ENCODE assay signal across 11 cellular contexts in genomic region chr4:125826801-125827200, GRCh38.
"Had no signal": no experiment of that assay in that cellular context is flagged by ENCODE, and none has a peak within 500 bp of the region (broad histone marks: within the 10 kb centered on the region; RNA-seq: fewer than 3 reads in every experiment).

No MANE protein-coding gene starts in this region.

- H3K4me3 ChIP-seq: gastrocnemius medialis had no signal

- H3K27me3 Mint-ChIP-seq: activated naive CD4-positive, alpha-beta T cell treated with anti-CD3 and anti-CD28 coated beads, Interleukin-2, amount 10 ng/mL, durations not matched to agents 7 days and 5 days; T-cell had no signal

- H3K36me3 ChIP-seq: gastrocnemius medialis had no signal

- H3K9me3 Mint-ChIP-seq: activated naive CD4-positive, alpha-beta T cell treated with anti-CD3 and anti-CD28 coated beads, Interleukin-2, amount 10 ng/mL, durations not matched to agents 7 days and 5 days had no signal

- H3K4me1 ChIP-seq: gastrocnemius medialis had no signal

- DNase-seq: activated CD4-positive, alpha-beta T cell treated with anti-CD3 and anti-CD28 coated beads, Interleukin-2, amount 50 U/mL, for 4 hours; activated CD4-positive, CD25-positive, alpha-beta regulatory T cell treated with anti-CD3 and anti-CD28 coated beads, Interleukin-2, amount 50 U/mL, for 72 hours; activated naive CD4-positive, alpha-beta T cell treated with anti-CD3 and anti-CD28 coated beads, Interleukin-2, amount 10 ng/mL, durations not matched to agents 7 days and 5 days; gastrocnemius medialis; islet precursor cell; retina; T-cell; T-helper 9 cell had no signal

- H3K4me1 Mint-ChIP-seq: activated naive CD4-positive, alpha-beta T cell treated with anti-CD3 and anti-CD28 coated beads, Interleukin-2, amount 10 ng/mL, durations not matched to agents 7 days and 5 days; stimulated activated effector memory CD8-positive, alpha-beta T cell treated with anti-CD3 and anti-CD28 coated beads, Interleukin-12 subunit alpha, Interleukin-12 subunit beta, amount 100 ng/mL, for 72 hours; T-cell had no signal

- FAIRE-seq: colon had no signal

- H3K9me3 ChIP-seq: gastrocnemius medialis had no signal

- H3K36me3 Mint-ChIP-seq: activated naive CD4-positive, alpha-beta T cell treated with anti-CD3 and anti-CD28 coated beads, Interleukin-2, amount 10 ng/mL, durations not matched to agents 7 days and 5 days; stimulated activated effector memory CD8-positive, alpha-beta T cell treated with anti-CD3 and anti-CD28 coated beads, Interleukin-12 subunit alpha, Interleukin-12 subunit beta, amount 100 ng/mL, for 72 hours; T-cell had no signal

- H3K4me3 Mint-ChIP-seq: activated naive CD4-positive, alpha-beta T cell treated with anti-CD3 and anti-CD28 coated beads, Interleukin-2, amount 10 ng/mL, durations not matched to agents 7 days and 5 days; stimulated activated effector memory CD8-positive, alpha-beta T cell treated with anti-CD3 and anti-CD28 coated beads, Interleukin-12 subunit alpha, Interleukin-12 subunit beta, amount 100 ng/mL, for 72 hours; T-cell had no signal

- H3K27me3 ChIP-seq: gastrocnemius medialis had no signal

- H3K27ac Mint-ChIP-seq: activated naive CD4-positive, alpha-beta T cell treated with anti-CD3 and anti-CD28 coated beads, Interleukin-2, amount 10 ng/mL, durations not matched to agents 7 days and 5 days; activated T-helper 2 cell treated with anti-CD3 and anti-CD28 coated beads, Interferon-gamma antibody, Interleukin-2, Interleukin-4, amounts not matched to agents 10 μg/mL and 5 μg/mL and 100 μg/mL, durations not matched to agents 14 hours and 24 hours and 36 hours; stimulated activated effector memory CD8-positive, alpha-beta T cell treated with anti-CD3 and anti-CD28 coated beads, Interleukin-12 subunit alpha, Interleukin-12 subunit beta, amount 100 ng/mL, for 72 hours; T-cell had no signal
